Comparison of ENCODE assay signal across 1 cellular context in genomic region chr2:10846110-10846861, GRCh38.
TF ChIP-seq lines count a peak whose summit lies in the region.

No MANE protein-coding gene starts in this region.

TF ChIP-seq in A549, 52 proteins besides CTCF, POLR2A, EP300 and RAD21 (continued from another document):
- TF ChIP-seq E2F6 (IDR thresholded peaks at IDR 0.05; ENCODE audit: borderline replicate concordance, low read depth) (no peak), SREBF2 (IDR thresholded peaks at IDR 0.05) (no peak), RARB (CRISPR knock-in tag; IDR thresholded peaks at IDR 0.05) (no peak), PBX3 (IDR thresholded peaks at IDR 0.05) (no peak)
TF ChIP-seq in A549: peak in this region for 0.
